In genomic region chr1:188903241-188903640, GRCh38 we compare ENCODE assay signal across 27 cellular contexts.
"Had no signal": no experiment of that assay in that cellular context is flagged by ENCODE, and none has a peak within 500 bp of the region (broad histone marks: within the 10 kb centered on the region; RNA-seq: fewer than 3 reads in every experiment).

No MANE protein-coding gene starts in this region.

- H3K27ac ChIP-seq: colonic mucosa, coronary artery, dorsolateral prefrontal cortex, epithelial cell of prostate, esophagus muscularis mucosa, esophagus squamous epithelium, gastrocnemius medialis, gastroesophageal sphincter, heart left ventricle, heart right ventricle, hepatocyte had no signal

- H2AFZ ChIP-seq: hepatocyte had no signal

- H3K36me3 ChIP-seq: colonic mucosa, esophagus muscularis mucosa, esophagus squamous epithelium, gastrocnemius medialis, gastroesophageal sphincter, heart left ventricle, heart right ventricle had no signal

- H3K4me1 ChIP-seq: colonic mucosa, esophagus muscularis mucosa, esophagus squamous epithelium, gastrocnemius medialis, gastroesophageal sphincter, heart left ventricle, heart right ventricle had no signal

- H3K27me3 ChIP-seq: colonic mucosa, dorsolateral prefrontal cortex, esophagus muscularis mucosa, esophagus squamous epithelium, gastrocnemius medialis, gastroesophageal sphincter, heart left ventricle, heart right ventricle, hepatocyte had no signal

- H3K9me3 ChIP-seq: colonic mucosa, esophagus muscularis mucosa, esophagus squamous epithelium, gastrocnemius medialis, gastroesophageal sphincter, heart left ventricle had no signal

- DNase-seq: colonic mucosa; cortex of kidney; dermis blood vessel endothelial cell; dorsolateral prefrontal cortex; effector CD4-positive, alpha-beta T cell; effector CD8-positive, alpha-beta T cell; effector memory CD4-positive, alpha-beta T cell; effector memory CD8-positive, alpha-beta T cell; endodermal cell; erythroblast; esophagus squamous epithelium; foreskin fibroblast; foreskin melanocyte; gastrocnemius medialis; glutamatergic neuron; head of caudate nucleus; heart left ventricle; heart right ventricle had no signal

- H3K4me3 ChIP-seq: colonic mucosa, coronary artery, dorsolateral prefrontal cortex, esophagus muscularis mucosa, esophagus squamous epithelium, gastrocnemius medialis, gastroesophageal sphincter, heart left ventricle, heart right ventricle, hepatocyte had no signal

- FAIRE-seq: colon, endometrium, endothelial cell of umbilical vein had no signal

- H3K79me2 ChIP-seq: hepatocyte had no signal

- ATAC-seq: effector memory CD8-positive, alpha-beta T cell; esophagus mucosa; gastrocnemius medialis; gastroesophageal sphincter; heart left ventricle; heart right ventricle had no signal
